Comparison of ENCODE assay signal across 9 cellular contexts in genomic region chr7:90613088-90613498, GRCh38. TPM values are rescaled to one million over a fixed set of nuclear protein-coding genes. Genes with fewer than 3 reads are reported as not detected.
A peak's percentile ranks its signal among the peaks of the same experiment; 100 is the strongest.
DNase-seq lines count a peak whose midpoint lies in the region; ATAC-seq and TF ChIP-seq lines count a peak whose summit lies in the region.
"Had no signal": no experiment of that assay in that cellular context is flagged by ENCODE, and none has a peak within 500 bp of the region (broad histone marks: within the 10 kb centered on the region; RNA-seq: fewer than 3 reads in every experiment).

No MANE protein-coding gene starts in this region.

- no peak overlapping the region for H3K4me3 Mint-ChIP-seq in CD4-positive, alpha-beta memory T cell

- no peak overlapping the region for H3K4me3 ChIP-seq in CD4-positive, alpha-beta memory T cell (ENCODE audit: low read length in 2 of 2)
- H3K4me3 ChIP-seq in dorsolateral prefrontal cortex, result no peak overlapping the region

- no peaks in the 10 kb centered on the region for H3K9me3 ChIP-seq in CD4-positive, alpha-beta memory T cell (ENCODE audit: control insufficient read depth in 1 of 2, low read length in 2 of 2)

- H3K36me3 ChIP-seq in CD4-positive, alpha-beta memory T cell (ENCODE audit: insufficient read depth, low read length), result no peaks in the 10 kb centered on the region

- TF ChIP-seq POLR2A in GM15510 (IDR thresholded peaks at IDR 0.05; ENCODE audit: borderline replicate concordance, extremely low read depth, insufficient read length), result peak; percentile 13

- no peaks in the 10 kb centered on the region for H3K4me1 Mint-ChIP-seq in CD4-positive, alpha-beta memory T cell

- no peak overlapping the region for H3K27ac Mint-ChIP-seq in CD4-positive, alpha-beta memory T cell

- no peaks in the 10 kb centered on the region for H3K27me3 ChIP-seq in CD4-positive, alpha-beta memory T cell (ENCODE audit: insufficient read depth, low read length)
- no peaks in the 10 kb centered on the region for H3K27me3 ChIP-seq in dorsolateral prefrontal cortex

- TF ChIP-seq CTCF in dorsolateral prefrontal cortex (IDR thresholded peaks at IDR 0.05 in 54 of 56, conservative IDR thresholded peaks at IDR 0.05 in 2 of 56; ENCODE audit: low read depth in 1 of 56, partially characterized antibody in 56 of 56) (no peak), omental fat pad (IDR thresholded peaks at IDR 0.05) (no peak)

- intact Hi-C loops in CD4-positive, alpha-beta memory T cell (cut with micrococcal nuclease), result no loop called here
- intact Hi-C loops in dorsolateral prefrontal cortex (cut with DNase I), result no loop called here

- peak; percentile 46 for DNase-seq in dermis blood vessel endothelial cell
- no peak for DNase-seq in CD4-positive, alpha-beta memory T cell
- no peak for DNase-seq in dorsolateral prefrontal cortex
- no peak for DNase-seq in NCI-H345 (lab: John Stamatoyannopoulos, UW)
- no peak for DNase-seq in omental fat pad (ENCODE audit: low spot score)
- DNase-seq: left colon had no signal

- ATAC-seq in GM21367 (IDR thresholded peaks at IDR 0.05; ENCODE audit: unreplicated experiment), result peak; percentile 93
- peak; percentile 91 for ATAC-seq in HG03442 (IDR thresholded peaks at IDR 0.05; ENCODE audit: unreplicated experiment)
- ATAC-seq in omental fat pad (ENCODE audit: low FRiP score), result no peak
- ATAC-seq: left colon had no signal

- H3K27me3 Mint-ChIP-seq in CD4-positive, alpha-beta memory T cell, result peaks cover 2 to 5% of the 10 kb centered on the region in 2 donors

- no peak overlapping the region for H3K27ac ChIP-seq in CD4-positive, alpha-beta memory T cell (ENCODE audit: low read depth, low read length)
- H3K27ac ChIP-seq in dorsolateral prefrontal cortex, result no peak overlapping the region

- no peaks in the 10 kb centered on the region for H3K4me1 ChIP-seq in CD4-positive, alpha-beta memory T cell (ENCODE audit: insufficient read depth, low read length)

- H3K36me3 Mint-ChIP-seq in CD4-positive, alpha-beta memory T cell, result no peaks in the 10 kb centered on the region

- CTCF ChIA-PET in CD4-positive, alpha-beta memory T cell (lab: Charles Lee; ENCODE audit: partially characterized antibody), result no interaction called here

- H3K9me3 Mint-ChIP-seq in CD4-positive, alpha-beta memory T cell, result no peaks in the 10 kb centered on the region

- POLR2A ChIA-PET in CD4-positive, alpha-beta memory T cell (lab: Charles Lee; ENCODE audit: partially characterized antibody), result no interaction called here

RNA-seq across cellular contexts. Expression of gene CDK14, which starts 17.0 kb away (rescaled TPM):
- total RNA-seq in dermis blood vessel endothelial cell (3.0 and 3.2 TPM in 2 replicates), dorsolateral prefrontal cortex (100 to 1,000 TPM in 114 of 120 experiments, 10 to 100 TPM in 6; 58.1 to 259 (median 183) TPM), omental fat pad (10 to 100 TPM; 25.2 to 40.3 (median 30.8) TPM)
- under 1 TPM; 0.47 to 0.81 TPM for total RNA-seq in CD4-positive, alpha-beta memory T cell
- polyA plus RNA-seq in CD4-positive, alpha-beta memory T cell, result under 1 TPM in 1 of 2 donors, not detected in 1; 0.70 TPM
